8 cellular contexts compared by ENCODE assay signal in genomic region chr11:20353829-20354434, GRCh38. TPM values are rescaled to one million over a fixed set of nuclear protein-coding genes. Genes with fewer than 3 reads are reported as not detected.
DNase-seq lines count a peak whose midpoint lies in the region; ATAC-seq and TF ChIP-seq lines count a peak whose summit lies in the region.

No MANE protein-coding gene starts in this region.

- H4K20me1 ChIP-seq in KMS-11 (ENCODE audit: insufficient read depth) (no peaks in the 10 kb centered on the region), osteoblast (ENCODE audit: insufficient read depth, low read length) (no peaks in the 10 kb centered on the region)

- H3K9ac ChIP-seq in KMS-11, result no peak overlapping the region

- ATAC-seq in SK-N-SH treated with all-trans-retinoic acid at 6 μM for 48 hours (peak; percentile 86), HG03039 (IDR thresholded peaks at IDR 0.05; ENCODE audit: unreplicated experiment) (no peak)

- H3K4me2 ChIP-seq in KMS-11 (no peak overlapping the region), osteoblast (ENCODE audit: insufficient read depth, low read length) (peak overlapping the region; percentile 20)

- no peaks in the 10 kb centered on the region for H3K27me3 ChIP-seq in KMS-11 (ENCODE audit: insufficient read depth, low read depth)
- H3K27me3 ChIP-seq in osteoblast (ENCODE audit: insufficient read depth, low read length), result peaks cover 9% of the 10 kb centered on the region

- H3K27ac ChIP-seq in KMS-11, result no peak overlapping the region
- no peak overlapping the region for H3K27ac ChIP-seq in osteoblast (ENCODE audit: low read depth, low read length)

- peak; percentile 75 for TF ChIP-seq CTCF in GM12865 (IDR thresholded peaks at IDR 0.05; ENCODE audit: insufficient read depth, low read depth, low read length, missing control alignments)
- peak; percentile 89 for TF ChIP-seq CTCF in KMS-11 (conservative IDR thresholded peaks at IDR 0.05; ENCODE audit: low read depth, low read length)
- TF ChIP-seq CTCF in fibroblast of mammary gland (conservative IDR thresholded peaks at IDR 0.05; ENCODE audit: control insufficient read depth, insufficient read depth, low read depth, low read length), result peak; percentile 96
- TF ChIP-seq CTCF in osteoblast (IDR thresholded peaks at IDR 0.05; ENCODE audit: extremely low read depth, low read depth, low read length), result peak; percentile 90

- H3K4me3 ChIP-seq in GM12865 (ENCODE audit: low read depth, low read length) (no peak overlapping the region), KMS-11 (IDR thresholded peaks at IDR 0.05; ENCODE audit: insufficient read depth, low read depth, low read length) (no peak overlapping the region), fibroblast of mammary gland (ENCODE audit: control insufficient read depth, low read depth, low read length) (no peak overlapping the region), osteoblast (ENCODE audit: insufficient read depth, low read length) (no peak overlapping the region)

- H3K79me2 ChIP-seq in KMS-11 (ENCODE audit: insufficient read depth, low read depth), result no peaks in the 10 kb centered on the region
- no peaks in the 10 kb centered on the region for H3K79me2 ChIP-seq in osteoblast (ENCODE audit: insufficient read depth, low read length)

- no peaks in the 10 kb centered on the region for H3K9me3 ChIP-seq in osteoblast (ENCODE audit: low read depth, low read length)

- H2AFZ ChIP-seq in KMS-11 (ENCODE audit: low read depth) (no peak overlapping the region), osteoblast (ENCODE audit: low read length) (no peak overlapping the region)

- DNase-seq in AG20443 (ENCODE audit: low spot score) (peak; percentile 69), GM12865 (ENCODE audit: low read depth) (peak; percentile 39), fibroblast of mammary gland (ENCODE audit: low read depth) (peak; percentile 57), osteoblast (ENCODE audit: insufficient read length, low spot score, missing footprints) (no peak), NCI-H226 (no peak)

- no peaks in the 10 kb centered on the region for H3K36me3 ChIP-seq in KMS-11 (ENCODE audit: insufficient read depth)
- H3K36me3 ChIP-seq in osteoblast (ENCODE audit: insufficient read depth, low read length), result no peaks in the 10 kb centered on the region

- H3K4me1 ChIP-seq in KMS-11 (ENCODE audit: low read depth, poor library complexity, severe bottlenecking), result no peaks in the 10 kb centered on the region
- no peaks in the 10 kb centered on the region for H3K4me1 ChIP-seq in osteoblast (ENCODE audit: insufficient read depth, low read length)

TF ChIP-seq in SK-N-SH treated with all-trans-retinoic acid at 6 μM for 48 hours, 23 proteins besides CTCF, POLR2A, EP300 and RAD21:
- no peak for TF ChIP-seq GLIS3 (CRISPR knock-in tag; IDR thresholded peaks at IDR 0.05)
- TF ChIP-seq TCF4 (CRISPR knock-in tag; IDR thresholded peaks at IDR 0.05; ENCODE audit: borderline replicate concordance), result no peak
- no peak for TF ChIP-seq ZNF8 (CRISPR knock-in tag; IDR thresholded peaks at IDR 0.05)
- TF ChIP-seq SNAI2 (CRISPR knock-in tag; IDR thresholded peaks at IDR 0.05), result no peak
- TF ChIP-seq ISL1 (CRISPR knock-in tag; IDR thresholded peaks at IDR 0.05), result no peak
- TF ChIP-seq CREB5 (CRISPR knock-in tag; IDR thresholded peaks at IDR 0.05; ENCODE audit: low read depth), result no peak
- no peak for TF ChIP-seq PPARA (CRISPR knock-in tag; IDR thresholded peaks at IDR 0.05; ENCODE audit: borderline replicate concordance)
- TF ChIP-seq ZNF70 (CRISPR knock-in tag; IDR thresholded peaks at IDR 0.05), result no peak
- TF ChIP-seq ARNTL (CRISPR knock-in tag; IDR thresholded peaks at IDR 0.05; ENCODE audit: borderline replicate concordance, low read depth), result no peak
TF ChIP-seq in SK-N-SH treated with all-trans-retinoic acid at 6 μM for 48 hours: peak in this region for 0.

RNA-seq across cellular contexts. Expression of gene HTATIP2, which starts 9.6 kb away (rescaled TPM):
- total RNA-seq in osteoblast, result 24.2 and 46.3 TPM in 2 replicates

RNA-seq across cellular contexts. Expression of gene PRMT3, which starts 33.6 kb away (rescaled TPM):
- 20.3 and 20.6 TPM in 2 replicates for total RNA-seq in osteoblast

Comparison
In these comparisons a context has a peak if more than half of its experiments do, and no peak if none do; other contexts are left out.
1. DNase-seq: peak in AG20443 (single experiment), GM12865 (single experiment) and fibroblast of mammary gland (single experiment); none in osteoblast (single experiment) and NCI-H226 (single experiment).
2. Peak in every context shown above with its lines, with median percentiles within 50 percentile points of each other: CTCF ChIP-seq.